22 cellular contexts compared by ENCODE assay signal in the genomic region with DNA sequence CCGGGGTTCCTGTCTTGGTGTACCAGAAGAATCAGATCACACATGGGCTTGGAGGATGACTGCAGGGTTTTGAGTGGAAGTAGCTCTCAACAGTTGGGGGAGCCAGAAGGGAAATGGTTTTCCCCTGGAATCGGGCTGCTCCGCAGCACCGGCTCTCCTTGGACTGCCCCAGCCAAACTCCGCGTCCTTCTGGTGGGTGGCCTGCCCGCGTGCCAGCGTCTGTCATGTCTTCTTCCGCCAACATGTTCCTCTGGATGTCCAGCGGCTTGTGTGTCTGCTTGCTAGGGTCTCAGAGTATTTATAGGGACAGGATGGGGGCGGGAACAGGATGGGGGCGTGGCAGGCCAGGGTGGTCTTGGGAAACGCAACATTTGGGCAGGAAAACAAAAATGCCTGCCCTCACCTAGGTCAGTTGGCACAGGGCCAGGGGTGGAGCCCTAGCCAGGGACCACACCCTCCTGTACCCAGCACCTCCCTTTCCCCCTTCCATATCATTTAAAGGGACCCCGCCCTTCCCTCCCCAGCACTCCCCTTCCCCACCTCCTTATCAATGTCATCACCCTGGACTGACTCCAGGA. TPM values are rescaled to one million over a fixed set of nuclear protein-coding genes. Genes with fewer than 3 reads are reported as not detected.
DNase-seq lines count a peak whose midpoint lies in the region; ATAC-seq and TF ChIP-seq lines count a peak whose summit lies in the region.
"Had no signal": no experiment of that assay in that cellular context is flagged by ENCODE, and none has a peak within 500 bp of the region (broad histone marks: within the 10 kb centered on the region; RNA-seq: fewer than 3 reads in every experiment).

No MANE protein-coding gene starts in this region.

- 0 out of 2 replicates have a peak overlapping the region, but pooled peaks have one; percentile 32 for H2AFZ ChIP-seq in GM23338

- H3K9me2 ChIP-seq in GM23338 (ENCODE audit: insufficient read depth): peaks cover 9% of the 10 kb centered on the region

- no peak overlapping the region for H3K27ac Mint-ChIP-seq in GM23338
- H3K27ac Mint-ChIP-seq in naive thymus-derived CD4-positive, alpha-beta T cell: peak overlapping the region in 1 of 9 donors; percentile 19
- H3K27ac Mint-ChIP-seq: CD8-positive, alpha-beta T cell; IgD-negative memory B cell had no signal

- H3K36me3 ChIP-seq in GM23338 (ENCODE audit: insufficient read depth) (no peaks in the 10 kb centered on the region), mucosa of descending colon (ENCODE audit: low read depth) (no peaks in the 10 kb centered on the region), upper lobe of right lung (no peaks in the 10 kb centered on the region)
- no peaks in the 10 kb centered on the region for H3K36me3 ChIP-seq in naive thymus-derived CD4-positive, alpha-beta T cell (ENCODE audit: control insufficient read depth in 2 of 3, insufficient read depth in 3 of 3, low read length in 3 of 3)

- H3K4me2 ChIP-seq in GM23338: no peak overlapping the region
- H3K4me2 ChIP-seq: A549 had no signal

- no peak for DNase-seq in GM23338 (ENCODE audit: low spot score)
- peak in 2 of 3 donors; percentile 6 to 36 for DNase-seq in mucosa of descending colon
- DNase-seq in upper lobe of right lung: peak; percentile 63
- DNase-seq in T-helper 1 cell: no peak
- DNase-seq in naive thymus-derived CD4-positive, alpha-beta T cell: no peak
- DNase-seq: C1 segment of cervical spinal cord; Caco-2; CD8-positive, alpha-beta T cell; NCI-H1048; NCI-H1417 treated with DMSO at 0.1 percent for 48 hours; NCI-H1694 treated with DMSO at 0.1 percent for 48 hours; NCI-H2081; NCI-H2227 treated with DMSO at 0.1 percent for 48 hours; NCI-H774; PC-9 had no signal

- CTCF ChIA-PET in naive thymus-derived CD4-positive, alpha-beta T cell (lab: Charles Lee): interaction anchor here (2.4 kb wide), 1 partner anchor 86 kb away, joined by 5 read pairs; no protein-coding TSS in a partner anchor

- peaks cover 2% of the 10 kb centered on the region for H3K9me3 ChIP-seq in mucosa of descending colon
- no peaks in the 10 kb centered on the region for H3K9me3 ChIP-seq in upper lobe of right lung
- H3K9me3 ChIP-seq in naive thymus-derived CD4-positive, alpha-beta T cell (ENCODE audit: control insufficient read depth in 2 of 3, low read length in 3 of 3): no peaks in the 10 kb centered on the region

- peaks cover 5% of the 10 kb centered on the region; the same call in 1 of the 2 replicates for H3K79me2 ChIP-seq in GM23338 (replicated peaks; ENCODE audit: insufficient read depth)

- H3K27me3 Mint-ChIP-seq in GM23338 (ENCODE audit: insufficient read depth, low read depth, poor library complexity): peaks cover 7% of the 10 kb centered on the region
- peaks cover 0 to 6% (median 0%) of the 10 kb centered on the region in 5 donors for H3K27me3 Mint-ChIP-seq in naive thymus-derived CD4-positive, alpha-beta T cell

- intact Hi-C loops in mucosa of descending colon (cut with DNase I, micrococcal nuclease): no loop called here
- intact Hi-C loops in upper lobe of right lung (cut with DNase I): no loop called here
- intact Hi-C loops in naive thymus-derived CD4-positive, alpha-beta T cell (cut with micrococcal nuclease): loop anchor here (5.0 to 10.0 kb wide), 3 partner anchors 37 to 151 kb away; partner anchors contain the start of genes ZNF599 (in 1 of the 2) and ZNF792 (in 1 of the 2)

- TF ChIP-seq CTCF in GM23338 (conservative IDR thresholded peaks at IDR 0.05; ENCODE audit: low read depth in 2 of 2) (no peak), VCaP (conservative IDR thresholded peaks at IDR 0.05) (no peak), mucosa of descending colon (IDR thresholded peaks at IDR 0.05) (no peak), upper lobe of right lung (IDR thresholded peaks at IDR 0.05) (no peak)

- no peak overlapping the region for H3K4me3 Mint-ChIP-seq in GM23338
- peak overlapping the region in 1 of 10 donors; percentile 46 for H3K4me3 Mint-ChIP-seq in naive thymus-derived CD4-positive, alpha-beta T cell

- H3K27me3 ChIP-seq in GM23338 (ENCODE audit: insufficient read depth) (no peaks in the 10 kb centered on the region), upper lobe of right lung (no peaks in the 10 kb centered on the region)
- no peaks in the 10 kb centered on the region for H3K27me3 ChIP-seq in naive thymus-derived CD4-positive, alpha-beta T cell (ENCODE audit: control insufficient read depth in 2 of 2, insufficient read depth in 2 of 2, low read length in 2 of 2)

- POLR2A ChIA-PET in naive thymus-derived CD4-positive, alpha-beta T cell (lab: Charles Lee): interaction anchor here (1.5 to 2.3 kb wide), 3 partner anchors 9 to 89 kb away, joined by 5 to 17 read pairs (median 6); no protein-coding TSS in a partner anchor

- no peaks in the 10 kb centered on the region for H3K4me1 ChIP-seq in GM23338 (ENCODE audit: insufficient read depth)
- peaks cover 8% of the 10 kb centered on the region for H3K4me1 ChIP-seq in mucosa of descending colon (ENCODE audit: low read depth)
- H3K4me1 ChIP-seq in upper lobe of right lung: peaks cover 19% of the 10 kb centered on the region
- H3K4me1 ChIP-seq in naive thymus-derived CD4-positive, alpha-beta T cell (ENCODE audit: control insufficient read depth in 2 of 2, insufficient read depth in 2 of 2, low read length in 2 of 2): peaks cover 0 to 5% of the 10 kb centered on the region in 2 donors

- ATAC-seq in GM23338: no peak
- no peak for ATAC-seq in mucosa of descending colon
- ATAC-seq in upper lobe of right lung: no peak
- ATAC-seq in GM21576 (IDR thresholded peaks at IDR 0.05; ENCODE audit: unreplicated experiment): no peak
- no peak for ATAC-seq in naive thymus-derived CD4-positive, alpha-beta T cell
- ATAC-seq: A549; CD8-positive, alpha-beta T cell; HCT116; Right ventricle myocardium inferior had no signal

- no peak overlapping the region for H3K4me3 ChIP-seq in GM23338
- no peak overlapping the region for H3K4me3 ChIP-seq in mucosa of descending colon
- H3K4me3 ChIP-seq in upper lobe of right lung: no peak overlapping the region
- H3K4me3 ChIP-seq in naive thymus-derived CD4-positive, alpha-beta T cell (ENCODE audit: low read length): no peak overlapping the region
- H3K4me3 ChIP-seq: A549 had no signal

- no peaks in the 10 kb centered on the region for H3F3A ChIP-seq in GM23338 (replicated peaks; ENCODE audit: low read depth)

- H4K20me1 ChIP-seq in GM23338 (replicated peaks; ENCODE audit: insufficient read depth): no peaks in the 10 kb centered on the region

- H3K36me3 Mint-ChIP-seq in GM23338 (ENCODE audit: low read depth): peaks cover 9% of the 10 kb centered on the region; the same call in 2 of the 3 replicates
- peaks cover 6 to 12% (median 7%) of the 10 kb centered on the region in 5 donors for H3K36me3 Mint-ChIP-seq in naive thymus-derived CD4-positive, alpha-beta T cell

- peaks cover 8% of the 10 kb centered on the region; the same call in 2 of the 3 replicates for H3K4me1 Mint-ChIP-seq in GM23338
- peaks cover 10 to 34% (median 23%) of the 10 kb centered on the region in 7 donors for H3K4me1 Mint-ChIP-seq in naive thymus-derived CD4-positive, alpha-beta T cell

- peaks cover 16% of the 10 kb centered on the region; the same call in 1 of the 3 replicates for H3K9me3 Mint-ChIP-seq in GM23338
- peaks cover 0 to 8% (median 2%) of the 10 kb centered on the region in 11 donors for H3K9me3 Mint-ChIP-seq in naive thymus-derived CD4-positive, alpha-beta T cell
- H3K9me3 Mint-ChIP-seq: CD8-positive, alpha-beta T cell; IgD-negative memory B cell had no signal

- no peak overlapping the region for H3K27ac ChIP-seq in GM23338 (ENCODE audit: low read depth)
- H3K27ac ChIP-seq in VCaP: peak overlapping the region; percentile 93
- H3K27ac ChIP-seq in upper lobe of right lung: no peak overlapping the region
- no peak overlapping the region for H3K27ac ChIP-seq in naive thymus-derived CD4-positive, alpha-beta T cell (ENCODE audit: low read depth, low read length)
- H3K27ac ChIP-seq: A549, HL-60, PC-9 had no signal

TF ChIP-seq in GM23338, 12 proteins besides CTCF, POLR2A, EP300 and RAD21:
- TF ChIP-seq NANOG (IDR thresholded peaks at IDR 0.05; ENCODE audit: borderline replicate concordance) (no peak), EZH2 (IDR thresholded peaks at IDR 0.05; ENCODE audit: low read depth, unreplicated experiment) (no peak)

RNA-seq across cellular contexts. Expression of gene ZNF30, which starts 1.3 kb away (rescaled TPM):
- total RNA-seq in GM23338 (2014; rRNA removed; shearing (Covaris generic)): 4.0 and 18.7 TPM in 2 replicates
- polyA plus RNA-seq in GM23338 (2016; fragmentation: Nextera tagmentation; extraction: Ambion mirVana): 3.3 and 4.1 TPM in 2 replicates
- total RNA-seq in mucosa of descending colon (1 to 10 TPM; 1.3 to 4.9 (median 2.1) TPM), upper lobe of right lung (4.8 TPM)
- 10 to 100 TPM in 1 of 5 experiments, 1 to 10 TPM in 4; 2.0 to 13.1 (median 3.5) TPM for total RNA-seq in naive thymus-derived CD4-positive, alpha-beta T cell
- polyA plus RNA-seq in naive thymus-derived CD4-positive, alpha-beta T cell: 10 to 100 TPM; 10.2 to 13.0 TPM

RNA-seq across cellular contexts. Expression of gene ZNF792, which starts 38.7 kb away (rescaled TPM):
- 8.8 and 12.8 TPM in 2 replicates for total RNA-seq in GM23338 (2014; rRNA removed; shearing (Covaris generic))
- 1.3 and 1.6 TPM in 2 replicates for polyA plus RNA-seq in GM23338 (2016; fragmentation: Nextera tagmentation; extraction: Ambion mirVana)
- total RNA-seq in mucosa of descending colon: 1 to 10 TPM; 5.4 to 7.6 (median 6.7) TPM
- total RNA-seq in upper lobe of right lung: 11.5 TPM
- 10 to 100 TPM; 11.0 to 33.9 (median 14.7) TPM for total RNA-seq in naive thymus-derived CD4-positive, alpha-beta T cell
- polyA plus RNA-seq in naive thymus-derived CD4-positive, alpha-beta T cell: 10 to 100 TPM; 18.3 to 23.5 TPM

Comparison
In these comparisons a context has a peak if more than half of its experiments do, and no peak if none do; other contexts are left out.
1. DNase-seq: peak in mucosa of descending colon (2 of 3) and upper lobe of right lung (single experiment); none in GM23338 (single experiment), T-helper 1 cell (0 of 5) and naive thymus-derived CD4-positive, alpha-beta T cell (0 of 9).
2. intact Hi-C loops: an anchor here in naive thymus-derived CD4-positive, alpha-beta T cell (5.0 to 10.0 kb wide); none called in mucosa of descending colon and upper lobe of right lung.